ENCODE assay signal across 1 cellular context in the genomic region with DNA sequence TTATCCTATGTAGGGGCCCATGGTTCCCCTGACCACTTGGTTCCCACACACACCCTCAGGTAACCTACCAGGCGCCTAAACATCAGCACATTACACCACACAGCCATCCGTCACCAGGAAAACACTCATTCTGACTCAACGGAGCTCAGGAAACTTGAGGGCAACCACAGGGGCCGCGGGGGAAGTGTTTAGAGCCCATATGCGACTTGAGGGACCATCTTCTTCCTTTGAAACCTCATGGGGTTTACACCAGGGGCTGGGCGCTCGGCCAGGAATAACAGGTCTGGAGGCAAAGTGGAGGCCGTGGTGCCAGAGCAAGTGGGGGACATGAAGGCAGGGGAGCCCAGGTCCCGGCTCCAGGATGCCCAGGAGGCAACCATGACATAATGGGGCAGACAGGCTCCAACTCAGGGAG.
A peak's percentile ranks its signal among the peaks of the same experiment; 100 is the strongest.
TF ChIP-seq lines count a peak whose summit lies in the region.

No MANE protein-coding gene starts in this region.

TF ChIP-seq in HEK293, 187 proteins besides CTCF, POLR2A, EP300 and RAD21 (continued from another document and continues in another):
- no peak for TF ChIP-seq ZNF518A (tag by site-specific recombination; conservative IDR thresholded peaks at IDR 0.05; ENCODE audit: low read depth)
- TF ChIP-seq HOXD13 (CRISPR knock-in tag; IDR thresholded peaks at IDR 0.05; ENCODE audit: borderline replicate concordance): no peak
- no peak for TF ChIP-seq ZNF391 (tag by site-specific recombination; IDR thresholded peaks at IDR 0.05; ENCODE audit: borderline replicate concordance, low read depth)
- TF ChIP-seq ZNF529 (tag by site-specific recombination; IDR thresholded peaks at IDR 0.05; ENCODE audit: insufficient replicate concordance): no peak
- TF ChIP-seq ZSCAN18 (tag by site-specific recombination; IDR thresholded peaks at IDR 0.05): no peak
- TF ChIP-seq, protein P1, sequence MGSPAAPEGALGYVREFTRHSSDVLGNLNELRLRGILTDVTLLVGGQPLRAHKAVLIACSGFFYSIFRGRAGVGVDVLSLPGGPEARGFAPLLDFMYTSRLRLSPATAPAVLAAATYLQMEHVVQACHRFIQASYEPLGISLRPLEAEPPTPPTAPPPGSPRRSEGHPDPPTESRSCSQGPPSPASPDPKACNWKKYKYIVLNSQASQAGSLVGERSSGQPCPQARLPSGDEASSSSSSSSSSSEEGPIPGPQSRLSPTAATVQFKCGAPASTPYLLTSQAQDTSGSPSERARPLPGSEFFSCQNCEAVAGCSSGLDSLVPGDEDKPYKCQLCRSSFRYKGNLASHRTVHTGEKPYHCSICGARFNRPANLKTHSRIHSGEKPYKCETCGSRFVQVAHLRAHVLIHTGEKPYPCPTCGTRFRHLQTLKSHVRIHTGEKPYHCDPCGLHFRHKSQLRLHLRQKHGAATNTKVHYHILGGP (tag by site-specific recombination; IDR thresholded peaks at IDR 0.05): no peak
- TF ChIP-seq ZNF530 (tag by site-specific recombination; IDR thresholded peaks at IDR 0.05; ENCODE audit: low read depth): no peak
- TF ChIP-seq, protein P2, sequence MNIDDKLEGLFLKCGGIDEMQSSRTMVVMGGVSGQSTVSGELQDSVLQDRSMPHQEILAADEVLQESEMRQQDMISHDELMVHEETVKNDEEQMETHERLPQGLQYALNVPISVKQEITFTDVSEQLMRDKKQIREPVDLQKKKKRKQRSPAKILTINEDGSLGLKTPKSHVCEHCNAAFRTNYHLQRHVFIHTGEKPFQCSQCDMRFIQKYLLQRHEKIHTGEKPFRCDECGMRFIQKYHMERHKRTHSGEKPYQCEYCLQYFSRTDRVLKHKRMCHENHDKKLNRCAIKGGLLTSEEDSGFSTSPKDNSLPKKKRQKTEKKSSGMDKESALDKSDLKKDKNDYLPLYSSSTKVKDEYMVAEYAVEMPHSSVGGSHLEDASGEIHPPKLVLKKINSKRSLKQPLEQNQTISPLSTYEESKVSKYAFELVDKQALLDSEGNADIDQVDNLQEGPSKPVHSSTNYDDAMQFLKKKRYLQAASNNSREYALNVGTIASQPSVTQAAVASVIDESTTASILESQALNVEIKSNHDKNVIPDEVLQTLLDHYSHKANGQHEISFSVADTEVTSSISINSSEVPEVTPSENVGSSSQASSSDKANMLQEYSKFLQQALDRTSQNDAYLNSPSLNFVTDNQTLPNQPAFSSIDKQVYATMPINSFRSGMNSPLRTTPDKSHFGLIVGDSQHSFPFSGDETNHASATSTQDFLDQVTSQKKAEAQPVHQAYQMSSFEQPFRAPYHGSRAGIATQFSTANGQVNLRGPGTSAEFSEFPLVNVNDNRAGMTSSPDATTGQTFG (tag by site-specific recombination; IDR thresholded peaks at IDR 0.05; ENCODE audit: borderline replicate concordance): no peak
- no peak for TF ChIP-seq ZNF169 (tag by site-specific recombination; IDR thresholded peaks at IDR 0.05)
- TF ChIP-seq ZBTB26 (tag by site-specific recombination; optimal IDR thresholded peaks at IDR 0.05): no peak
- TF ChIP-seq OVOL3 (tag by site-specific recombination; IDR thresholded peaks at IDR 0.05): no peak
- TF ChIP-seq ZNF660 (tag by site-specific recombination; IDR thresholded peaks at IDR 0.05): no peak
- TF ChIP-seq, protein P3, sequence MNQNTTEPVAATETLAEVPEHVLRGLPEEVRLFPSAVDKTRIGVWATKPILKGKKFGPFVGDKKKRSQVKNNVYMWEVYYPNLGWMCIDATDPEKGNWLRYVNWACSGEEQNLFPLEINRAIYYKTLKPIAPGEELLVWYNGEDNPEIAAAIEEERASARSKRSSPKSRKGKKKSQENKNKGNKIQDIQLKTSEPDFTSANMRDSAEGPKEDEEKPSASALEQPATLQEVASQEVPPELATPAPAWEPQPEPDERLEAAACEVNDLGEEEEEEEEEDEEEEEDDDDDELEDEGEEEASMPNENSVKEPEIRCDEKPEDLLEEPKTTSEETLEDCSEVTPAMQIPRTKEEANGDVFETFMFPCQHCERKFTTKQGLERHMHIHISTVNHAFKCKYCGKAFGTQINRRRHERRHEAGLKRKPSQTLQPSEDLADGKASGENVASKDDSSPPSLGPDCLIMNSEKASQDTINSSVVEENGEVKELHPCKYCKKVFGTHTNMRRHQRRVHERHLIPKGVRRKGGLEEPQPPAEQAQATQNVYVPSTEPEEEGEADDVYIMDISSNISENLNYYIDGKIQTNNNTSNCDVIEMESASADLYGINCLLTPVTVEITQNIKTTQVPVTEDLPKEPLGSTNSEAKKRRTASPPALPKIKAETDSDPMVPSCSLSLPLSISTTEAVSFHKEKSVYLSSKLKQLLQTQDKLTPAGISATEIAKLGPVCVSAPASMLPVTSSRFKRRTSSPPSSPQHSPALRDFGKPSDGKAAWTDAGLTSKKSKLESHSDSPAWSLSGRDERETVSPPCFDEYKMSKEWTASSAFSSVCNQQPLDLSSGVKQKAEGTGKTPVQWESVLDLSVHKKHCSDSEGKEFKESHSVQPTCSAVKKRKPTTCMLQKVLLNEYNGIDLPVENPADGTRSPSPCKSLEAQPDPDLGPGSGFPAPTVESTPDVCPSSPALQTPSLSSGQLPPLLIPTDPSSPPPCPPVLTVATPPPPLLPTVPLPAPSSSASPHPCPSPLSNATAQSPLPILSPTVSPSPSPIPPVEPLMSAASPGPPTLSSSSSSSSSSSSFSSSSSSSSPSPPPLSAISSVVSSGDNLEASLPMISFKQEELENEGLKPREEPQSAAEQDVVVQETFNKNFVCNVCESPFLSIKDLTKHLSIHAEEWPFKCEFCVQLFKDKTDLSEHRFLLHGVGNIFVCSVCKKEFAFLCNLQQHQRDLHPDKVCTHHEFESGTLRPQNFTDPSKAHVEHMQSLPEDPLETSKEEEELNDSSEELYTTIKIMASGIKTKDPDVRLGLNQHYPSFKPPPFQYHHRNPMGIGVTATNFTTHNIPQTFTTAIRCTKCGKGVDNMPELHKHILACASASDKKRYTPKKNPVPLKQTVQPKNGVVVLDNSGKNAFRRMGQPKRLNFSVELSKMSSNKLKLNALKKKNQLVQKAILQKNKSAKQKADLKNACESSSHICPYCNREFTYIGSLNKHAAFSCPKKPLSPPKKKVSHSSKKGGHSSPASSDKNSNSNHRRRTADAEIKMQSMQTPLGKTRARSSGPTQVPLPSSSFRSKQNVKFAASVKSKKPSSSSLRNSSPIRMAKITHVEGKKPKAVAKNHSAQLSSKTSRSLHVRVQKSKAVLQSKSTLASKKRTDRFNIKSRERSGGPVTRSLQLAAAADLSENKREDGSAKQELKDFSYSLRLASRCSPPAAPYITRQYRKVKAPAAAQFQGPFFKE (tag by site-specific recombination; IDR thresholded peaks at IDR 0.05; ENCODE audit: borderline replicate concordance): no peak
- no peak for TF ChIP-seq ZNF26 (tag by site-specific recombination; IDR thresholded peaks at IDR 0.05)
- TF ChIP-seq, protein P4, sequence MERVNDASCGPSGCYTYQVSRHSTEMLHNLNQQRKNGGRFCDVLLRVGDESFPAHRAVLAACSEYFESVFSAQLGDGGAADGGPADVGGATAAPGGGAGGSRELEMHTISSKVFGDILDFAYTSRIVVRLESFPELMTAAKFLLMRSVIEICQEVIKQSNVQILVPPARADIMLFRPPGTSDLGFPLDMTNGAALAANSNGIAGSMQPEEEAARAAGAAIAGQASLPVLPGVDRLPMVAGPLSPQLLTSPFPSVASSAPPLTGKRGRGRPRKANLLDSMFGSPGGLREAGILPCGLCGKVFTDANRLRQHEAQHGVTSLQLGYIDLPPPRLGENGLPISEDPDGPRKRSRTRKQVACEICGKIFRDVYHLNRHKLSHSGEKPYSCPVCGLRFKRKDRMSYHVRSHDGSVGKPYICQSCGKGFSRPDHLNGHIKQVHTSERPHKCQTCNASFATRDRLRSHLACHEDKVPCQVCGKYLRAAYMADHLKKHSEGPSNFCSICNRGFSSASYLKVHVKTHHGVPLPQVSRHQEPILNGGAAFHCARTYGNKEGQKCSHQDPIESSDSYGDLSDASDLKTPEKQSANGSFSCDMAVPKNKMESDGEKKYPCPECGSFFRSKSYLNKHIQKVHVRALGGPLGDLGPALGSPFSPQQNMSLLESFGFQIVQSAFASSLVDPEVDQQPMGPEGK (tag by site-specific recombination; IDR thresholded peaks at IDR 0.05): peak; percentile 47; the same call in 1 of the 2 replicates
- TF ChIP-seq, protein P5, sequence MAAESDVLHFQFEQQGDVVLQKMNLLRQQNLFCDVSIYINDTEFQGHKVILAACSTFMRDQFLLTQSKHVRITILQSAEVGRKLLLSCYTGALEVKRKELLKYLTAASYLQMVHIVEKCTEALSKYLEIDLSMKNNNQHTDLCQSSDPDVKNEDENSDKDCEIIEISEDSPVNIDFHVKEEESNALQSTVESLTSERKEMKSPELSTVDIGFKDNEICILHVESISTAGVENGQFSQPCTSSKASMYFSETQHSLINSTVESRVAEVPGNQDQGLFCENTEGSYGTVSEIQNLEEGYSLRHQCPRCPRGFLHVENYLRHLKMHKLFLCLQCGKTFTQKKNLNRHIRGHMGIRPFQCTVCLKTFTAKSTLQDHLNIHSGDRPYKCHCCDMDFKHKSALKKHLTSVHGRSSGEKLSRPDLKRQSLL (tag by site-specific recombination; IDR thresholded peaks at IDR 0.05): peak; percentile 80
- no peak for TF ChIP-seq ZNF132 (tag by site-specific recombination; IDR thresholded peaks at IDR 0.05; ENCODE audit: borderline replicate concordance)
- TF ChIP-seq REPIN1 (tag by site-specific recombination; IDR thresholded peaks at IDR 0.05; ENCODE audit: low read depth): no peak
- TF ChIP-seq ZNF629 (tag by site-specific recombination; IDR thresholded peaks at IDR 0.05): peak; percentile 13; the same call in 1 of the 2 replicates
- no peak for TF ChIP-seq ZNF658 (tag by site-specific recombination; IDR thresholded peaks at IDR 0.05)
- TF ChIP-seq, protein P6, sequence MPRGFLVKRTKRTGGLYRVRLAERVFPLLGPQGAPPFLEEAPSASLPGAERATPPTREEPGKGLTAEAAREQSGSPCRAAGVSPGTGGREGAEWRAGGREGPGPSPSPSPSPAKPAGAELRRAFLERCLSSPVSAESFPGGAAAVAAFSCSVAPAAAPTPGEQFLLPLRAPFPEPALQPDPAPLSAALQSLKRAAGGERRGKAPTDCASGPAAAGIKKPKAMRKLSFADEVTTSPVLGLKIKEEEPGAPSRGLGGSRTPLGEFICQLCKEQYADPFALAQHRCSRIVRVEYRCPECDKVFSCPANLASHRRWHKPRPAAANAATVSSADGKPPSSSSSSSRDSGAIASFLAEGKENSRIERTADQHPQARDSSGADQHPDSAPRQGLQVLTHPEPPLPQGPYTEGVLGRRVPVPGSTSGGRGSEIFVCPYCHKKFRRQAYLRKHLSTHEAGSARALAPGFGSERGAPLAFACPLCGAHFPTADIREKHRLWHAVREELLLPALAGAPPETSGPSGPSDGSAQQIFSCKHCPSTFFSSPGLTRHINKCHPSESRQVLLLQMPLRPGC (tag by site-specific recombination; IDR thresholded peaks at IDR 0.05): no peak
- no peak for TF ChIP-seq ZNF473 (tag by site-specific recombination; IDR thresholded peaks at IDR 0.05)
